ENCODE assay signal across 12 cellular contexts in the genomic region with DNA sequence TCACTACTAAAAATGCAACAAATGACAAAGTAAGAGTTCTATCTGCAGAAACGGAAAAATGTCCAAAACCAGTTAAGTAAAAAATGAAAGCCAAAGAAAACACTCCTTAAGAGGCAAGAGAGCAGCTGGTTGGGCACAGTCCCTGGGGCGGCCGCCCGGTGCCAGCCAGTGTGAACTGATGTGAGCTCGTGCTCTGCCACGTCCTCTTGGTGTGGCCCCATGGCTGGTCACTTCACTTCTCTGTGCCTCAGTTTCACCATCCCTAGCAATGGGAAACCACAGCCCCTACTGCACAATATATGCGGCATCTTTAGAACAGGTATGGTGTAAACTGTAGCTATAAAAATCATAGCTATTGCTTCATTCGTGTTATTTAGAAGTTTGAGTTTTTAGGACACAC. TPM values are rescaled to one million over a fixed set of nuclear protein-coding genes. Genes with fewer than 3 reads are reported as not detected.
DNase-seq lines count a peak whose midpoint lies in the region; ATAC-seq lines count a peak whose summit lies in the region.
"Had no signal": no experiment of that assay in that cellular context is flagged by ENCODE, and none has a peak within 500 bp of the region (broad histone marks: within the 10 kb centered on the region; RNA-seq: fewer than 3 reads in every experiment).

No MANE protein-coding gene starts in this region.

- no peaks in the 10 kb centered on the region for H3K27me3 Mint-ChIP-seq in activated CD4-positive, alpha-beta T cell treated with anti-CD3 and anti-CD28 coated beads, Interleukin-2, amount 10 ng/mL, durations not matched to agents 24 days and 14 days
- H3K27me3 Mint-ChIP-seq in T-helper 17 cell = no peaks in the 10 kb centered on the region

- DNase-seq in activated CD4-positive, alpha-beta T cell treated with anti-CD3 and anti-CD28 coated beads, Interleukin-2, amount 10 ng/mL, durations not matched to agents 24 days and 14 days = peak; percentile 75
- DNase-seq in activated CD4-positive, alpha-beta T cell treated with anti-CD3 and anti-CD28 coated beads, Interleukin-2, amount 50 U/mL, for 4 hours = no peak
- no peak for DNase-seq in T-helper 17 cell
- DNase-seq in stimulated activated effector memory CD8-positive, alpha-beta T cell treated with anti-CD3 and anti-CD28 coated beads, Interleukin-12 subunit alpha, Interleukin-12 subunit beta, amount 100 ng/mL, for 72 hours (ENCODE audit: low spot score in 2 of 2) = no peak
- DNase-seq in stimulated activated CD4-positive, alpha-beta T cell treated with anti-CD3 and anti-CD28 coated beads, Interleukin-4, amount 100 ng/mL, for 4 hours = no peak
- DNase-seq in caudate nucleus (lab: John Stamatoyannopoulos, UW) = no peak
- DNase-seq in NCI-H510A (lab: John Stamatoyannopoulos, UW) = no peak
- DNase-seq: head of caudate nucleus, NCI-H510A treated with DMSO at 0.1 percent for 48 hours, ovary, RPMI8226 had no signal

- H3K27me3 ChIP-seq in esophagus (ENCODE audit: control insufficient read depth in 1 of 2, insufficient read depth in 2 of 2, low read length in 2 of 2) = no peaks in the 10 kb centered on the region
- H3K27me3 ChIP-seq: ovary had no signal

- H3K4me1 ChIP-seq in esophagus (ENCODE audit: control insufficient read depth in 2 of 2, insufficient read depth in 2 of 2, low read length in 1 of 2) = peaks cover 0 to 2% of the 10 kb centered on the region in 2 donors

- peak overlapping the region; percentile 79 for H3K27ac Mint-ChIP-seq in activated CD4-positive, alpha-beta T cell treated with anti-CD3 and anti-CD28 coated beads, Interleukin-2, amount 10 ng/mL, durations not matched to agents 24 days and 14 days
- peak overlapping the region; percentile 99 for H3K27ac Mint-ChIP-seq in T-helper 17 cell
- peak overlapping the region; percentile 82 for H3K27ac Mint-ChIP-seq in stimulated activated effector memory CD8-positive, alpha-beta T cell treated with anti-CD3 and anti-CD28 coated beads, Interleukin-12 subunit alpha, Interleukin-12 subunit beta, amount 100 ng/mL, for 72 hours

- no peaks in the 10 kb centered on the region for H3K9me3 Mint-ChIP-seq in activated CD4-positive, alpha-beta T cell treated with anti-CD3 and anti-CD28 coated beads, Interleukin-2, amount 10 ng/mL, durations not matched to agents 24 days and 14 days
- no peaks in the 10 kb centered on the region for H3K9me3 Mint-ChIP-seq in stimulated activated effector memory CD8-positive, alpha-beta T cell treated with anti-CD3 and anti-CD28 coated beads, Interleukin-12 subunit alpha, Interleukin-12 subunit beta, amount 100 ng/mL, for 72 hours

- peak overlapping the region; percentile 70 for H3K4me3 Mint-ChIP-seq in activated CD4-positive, alpha-beta T cell treated with anti-CD3 and anti-CD28 coated beads, Interleukin-2, amount 10 ng/mL, durations not matched to agents 24 days and 14 days
- peak overlapping the region; percentile 87 for H3K4me3 Mint-ChIP-seq in T-helper 17 cell
- H3K4me3 Mint-ChIP-seq in stimulated activated effector memory CD8-positive, alpha-beta T cell treated with anti-CD3 and anti-CD28 coated beads, Interleukin-12 subunit alpha, Interleukin-12 subunit beta, amount 100 ng/mL, for 72 hours = peak overlapping the region; percentile 44

- peaks cover 55% of the 10 kb centered on the region for H3K4me1 Mint-ChIP-seq in activated CD4-positive, alpha-beta T cell treated with anti-CD3 and anti-CD28 coated beads, Interleukin-2, amount 10 ng/mL, durations not matched to agents 24 days and 14 days
- H3K4me1 Mint-ChIP-seq in T-helper 17 cell = peaks cover 44% of the 10 kb centered on the region
- peaks cover 59% of the 10 kb centered on the region for H3K4me1 Mint-ChIP-seq in stimulated activated effector memory CD8-positive, alpha-beta T cell treated with anti-CD3 and anti-CD28 coated beads, Interleukin-12 subunit alpha, Interleukin-12 subunit beta, amount 100 ng/mL, for 72 hours

- no peak for ATAC-seq in T-helper 17 cell
- ATAC-seq in stimulated activated effector memory CD8-positive, alpha-beta T cell treated with anti-CD3 and anti-CD28 coated beads, Interleukin-12 subunit alpha, Interleukin-12 subunit beta, amount 100 ng/mL, for 72 hours = no peak

- H3K27ac ChIP-seq in esophagus (ENCODE audit: low read depth in 2 of 2, low read length in 1 of 2) (peak overlapping the region; percentile 26 to 38), caudate nucleus (ENCODE audit: low read depth, low read length) (no peak overlapping the region)
- H3K27ac ChIP-seq: ovary had no signal

- peaks cover 25 to 55% of the 10 kb centered on the region in 2 donors for H3K36me3 ChIP-seq in esophagus (ENCODE audit: control insufficient read depth in 2 of 2, insufficient read depth in 2 of 2, low read length in 1 of 2)
- H3K36me3 ChIP-seq: ovary had no signal

- H3K36me3 Mint-ChIP-seq in activated CD4-positive, alpha-beta T cell treated with anti-CD3 and anti-CD28 coated beads, Interleukin-2, amount 10 ng/mL, durations not matched to agents 24 days and 14 days (ENCODE audit: low read depth) = peaks cover 80% of the 10 kb centered on the region
- peaks cover 16% of the 10 kb centered on the region for H3K36me3 Mint-ChIP-seq in T-helper 17 cell (ENCODE audit: low read depth)
- H3K36me3 Mint-ChIP-seq in stimulated activated effector memory CD8-positive, alpha-beta T cell treated with anti-CD3 and anti-CD28 coated beads, Interleukin-12 subunit alpha, Interleukin-12 subunit beta, amount 100 ng/mL, for 72 hours = peaks cover 100% of the 10 kb centered on the region

- intact Hi-C loops in activated CD4-positive, alpha-beta T cell treated with anti-CD3 and anti-CD28 coated beads, Interleukin-2, amount 10 ng/mL, durations not matched to agents 24 days and 14 days (cut with micrococcal nuclease) = loop anchor here (2.0 to 5.0 kb wide), 2 partner anchors 42 to 71 kb away; no protein-coding TSS in a partner anchor

- H3K9me3 ChIP-seq in T-helper 17 cell (ENCODE audit: control insufficient read depth, low read length, poor library complexity, severe bottlenecking) (no peaks in the 10 kb centered on the region), esophagus (ENCODE audit: control insufficient read depth in 2 of 2, insufficient read depth in 1 of 2, low read depth in 1 of 2, low read length in 1 of 2) (no peaks in the 10 kb centered on the region)
- H3K9me3 ChIP-seq: ovary had no signal

- WGBS in esophagus, 2 donors = 67 to 80% methylated on average over 8 of the region's 8 CpGs

- no peak overlapping the region for H3K4me3 ChIP-seq in esophagus (ENCODE audit: low read depth in 1 of 2, low read length in 2 of 2)
- H3K4me3 ChIP-seq: ovary had no signal

RNA-seq across cellular contexts. Expression of gene USP36, which starts 21.2 kb away (rescaled TPM):
- total RNA-seq in activated CD4-positive, alpha-beta T cell treated with anti-CD3 and anti-CD28 coated beads, Interleukin-2, amount 10 ng/mL, durations not matched to agents 24 days and 14 days = 128 TPM in 2 replicates
- 100 to 1,000 TPM; 418 to 474 TPM for total RNA-seq in T-helper 17 cell
- 10 to 100 TPM; 17.0 to 17.6 TPM for polyA plus RNA-seq in esophagus

RNA-seq across cellular contexts. Expression of gene CYTH1, which starts 37.3 kb away (rescaled TPM):
- 126 and 131 TPM in 2 replicates for total RNA-seq in activated CD4-positive, alpha-beta T cell treated with anti-CD3 and anti-CD28 coated beads, Interleukin-2, amount 10 ng/mL, durations not matched to agents 24 days and 14 days
- total RNA-seq in T-helper 17 cell = 100 to 1,000 TPM; 462 to 497 TPM
- polyA plus RNA-seq in esophagus = 10 to 100 TPM; 36.0 to 52.8 TPM
